20 cellular contexts compared by ENCODE assay signal in the genomic region with DNA sequence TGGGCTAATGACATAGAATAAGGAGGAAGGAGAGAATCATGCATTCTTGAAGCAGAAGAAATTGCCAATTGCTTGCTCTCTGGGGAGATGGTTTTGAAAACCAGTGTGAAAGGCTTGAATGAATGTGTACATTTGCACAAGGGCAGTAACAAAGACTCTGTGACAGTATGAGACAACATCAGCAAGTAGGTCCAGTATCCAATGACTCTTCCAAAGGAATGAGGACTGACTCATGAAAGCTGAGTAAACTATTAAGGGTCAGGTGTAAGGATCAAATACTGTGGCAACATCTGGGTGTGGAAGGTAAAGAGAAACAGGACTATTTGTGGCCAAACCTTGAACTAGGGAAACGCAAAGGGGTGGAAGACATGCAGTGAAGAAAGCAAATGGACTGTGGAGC.
DNase-seq lines count a peak whose midpoint lies in the region; ATAC-seq, FAIRE-seq and TF ChIP-seq lines count a peak whose summit lies in the region.
"Had no signal": no experiment of that assay in that cellular context is flagged by ENCODE, and none has a peak within 500 bp of the region (broad histone marks: within the 10 kb centered on the region; RNA-seq: fewer than 3 reads in every experiment).

No MANE protein-coding gene starts in this region.

- H3K27ac ChIP-seq in suprapubic skin, result no peak overlapping the region
- H3K27ac ChIP-seq: coronary artery, left ventricle myocardium inferior, SK-N-MC had no signal

- intact Hi-C loops in Calu3 (cut with micrococcal nuclease; ENCODE audit: unreplicated experiment), result loop anchor here (5.0 kb wide), 1 partner anchor 51 kb away; no protein-coding TSS in a partner anchor

- no peaks in the 10 kb centered on the region for H3K4me1 ChIP-seq in suprapubic skin

- no peaks in the 10 kb centered on the region for H3K9me3 Mint-ChIP-seq in Calu3 (ENCODE audit: low read depth, unreplicated experiment)

- DNase-seq in Calu3 (peak; percentile 6), LHCN-M2 (ENCODE audit: low read depth) (peak; percentile 21), bronchial epithelial cell (ENCODE audit: low read depth) (peak; percentile 84), iris pigment epithelial cell (ENCODE audit: low read depth) (peak; percentile 70), suprapubic skin (ENCODE audit: low spot score in 2 of 2) (no peak), SW 1271 (lab: John Stamatoyannopoulos, UW) (no peak), NCI-H2029 (lab: John Stamatoyannopoulos, UW) (no peak)
- DNase-seq: ACHN; activated naive CD4-positive, alpha-beta T cell treated with anti-CD3 and anti-CD28 coated beads, Interleukin-2, amount 50 U/mL, for 16 hours; activated T-cell treated with anti-CD3 and anti-CD28 coated beads, Interleukin-2, amount 50 U/mL, for 72 hours; DMS79; Karpas-422; left ventricle myocardium inferior; NCI-H1105 treated with DMSO at 0.1 percent for 48 hours; NCI-H2171 treated with DMSO at 0.1 percent for 48 hours; NCI-H748 treated with DMSO at 0.1 percent for 48 hours had no signal

- no peak for TF ChIP-seq CTCF in Calu3 (IDR thresholded peaks at IDR 0.05; ENCODE audit: unreplicated experiment)
- no peak for TF ChIP-seq CTCF in bronchial epithelial cell (IDR thresholded peaks at IDR 0.05; ENCODE audit: insufficient read depth, low read length, severe bottlenecking)
- TF ChIP-seq CTCF in suprapubic skin (IDR thresholded peaks at IDR 0.05), result no peak

- no peak for TF ChIP-seq POLR2A in suprapubic skin (IDR thresholded peaks at IDR 0.05)

- H3K27me3 Mint-ChIP-seq in Calu3 (ENCODE audit: unreplicated experiment), result no peaks in the 10 kb centered on the region

- no peaks in the 10 kb centered on the region for H3K36me3 ChIP-seq in bronchial epithelial cell (ENCODE audit: control insufficient read depth, insufficient read depth, low read length)
- H3K36me3 ChIP-seq in suprapubic skin, result no peaks in the 10 kb centered on the region
- H3K36me3 ChIP-seq: left ventricle myocardium inferior had no signal

- no peak overlapping the region for H3K4me3 Mint-ChIP-seq in Calu3 (ENCODE audit: low read depth, unreplicated experiment)
- H3K4me3 Mint-ChIP-seq: activated T-cell treated with anti-CD3 and anti-CD28 coated beads, Interleukin-2, amount 50 U/mL, for 72 hours; CD14-positive monocyte had no signal

- no peaks in the 10 kb centered on the region for H3K36me3 Mint-ChIP-seq in Calu3 (ENCODE audit: insufficient read depth, unreplicated experiment)
- H3K36me3 Mint-ChIP-seq: CD14-positive monocyte had no signal

- ATAC-seq in GM18870 (IDR thresholded peaks at IDR 0.05; ENCODE audit: unreplicated experiment), result no peak

- H3K4me1 Mint-ChIP-seq in Calu3 (ENCODE audit: low read depth, unreplicated experiment), result peaks cover 21% of the 10 kb centered on the region
- H3K4me1 Mint-ChIP-seq: CD14-positive monocyte had no signal

- H3K27ac Mint-ChIP-seq in Calu3 (ENCODE audit: unreplicated experiment), result no peak overlapping the region
- H3K27ac Mint-ChIP-seq: activated T-cell treated with anti-CD3 and anti-CD28 coated beads, Interleukin-2, amount 50 U/mL, for 72 hours; CD14-positive monocyte had no signal

- peak; percentile 76 for FAIRE-seq in bronchial epithelial cell (lab: Jason Lieb, UNC)

- TF ChIP-seq EP300 in suprapubic skin (IDR thresholded peaks at IDR 0.05), result no peak

- CTCF ChIA-PET in Calu3 (lab: Charles Lee), result no interaction called here

- H3K9me3 ChIP-seq in suprapubic skin, result no peaks in the 10 kb centered on the region
- H3K9me3 ChIP-seq: left ventricle myocardium inferior had no signal

- H3K27me3 ChIP-seq in bronchial epithelial cell (ENCODE audit: control insufficient read depth, insufficient read depth, low read length), result no peaks in the 10 kb centered on the region
- H3K27me3 ChIP-seq in suprapubic skin, result no peaks in the 10 kb centered on the region

- no TSS peak for BruUV-seq in Calu3 (replicated peaks; lab: Mats Ljungman, UMichigan)

- 83% methylated on average over 1 of the region's 1 CpG for WGBS in suprapubic skin

- H3K4me3 ChIP-seq in bronchial epithelial cell (ENCODE audit: low read depth, low read length), result no peak overlapping the region
- no peak overlapping the region for H3K4me3 ChIP-seq in suprapubic skin
- H3K4me3 ChIP-seq: coronary artery, SK-N-MC had no signal

Comparison
In these comparisons a context has a peak if more than half of its experiments do, and no peak if none do; other contexts are left out.
1. DNase-seq: peak in Calu3 (single experiment), LHCN-M2 (single experiment), bronchial epithelial cell (single experiment) and iris pigment epithelial cell (single experiment); none in suprapubic skin (0 of 2), SW 1271 (0 of 2) and NCI-H2029 (single experiment).